Comparison of ENCODE assay signal across 8 cellular contexts in genomic region chr20:37564388-37565133, GRCh38. TPM values are rescaled to one million over a fixed set of nuclear protein-coding genes. Genes with fewer than 3 reads are reported as not detected.
DNase-seq lines count a peak whose midpoint lies in the region; ATAC-seq and TF ChIP-seq lines count a peak whose summit lies in the region.

No MANE protein-coding gene starts in this region.

- H3K4me2 ChIP-seq in trophoblast cell (ENCODE audit: low read length), result peak overlapping the region; percentile 6

- H3K4me1 ChIP-seq in trophoblast cell (ENCODE audit: control insufficient read depth in 1 of 2, insufficient read depth in 2 of 2, low read length in 2 of 2), result peaks cover 29 to 34% of the 10 kb centered on the region in 2 experiments

- peak overlapping the region; percentile 59 for H2AK5ac ChIP-seq in trophoblast cell (ENCODE audit: low read length)

- no peak overlapping the region for H3K23ac ChIP-seq in trophoblast cell (ENCODE audit: low read length)

- H3K4ac ChIP-seq in trophoblast cell (ENCODE audit: low read depth, low read length), result peak overlapping the region; percentile 62

- H3K79me1 ChIP-seq in trophoblast cell (ENCODE audit: low read length), result peaks cover 46% of the 10 kb centered on the region

- no peaks in the 10 kb centered on the region for H3K27me3 ChIP-seq in trophoblast cell (ENCODE audit: insufficient read depth, low read length)

- no CpG with 5 or more reads among the region's 34 CpGs for WGBS in trophoblast cell (ENCODE audit: extremely low coverage, insufficient coverage, insufficient read length)

- H4K8ac ChIP-seq in trophoblast cell (ENCODE audit: low read depth, low read length), result peak overlapping the region; percentile 81

- H3K18ac ChIP-seq in trophoblast cell (ENCODE audit: low read length), result peak overlapping the region; percentile 68

- peak overlapping the region; percentile 99 for H2BK5ac ChIP-seq in trophoblast cell (ENCODE audit: low read depth, low read length, poor library complexity)

- peaks cover 2% of the 10 kb centered on the region for H3K79me2 ChIP-seq in trophoblast cell (ENCODE audit: control insufficient read depth, insufficient read depth, low read length, poor library complexity)

- peak overlapping the region; percentile 99 for H4K91ac ChIP-seq in trophoblast cell (ENCODE audit: low read depth, low read length)

- peak overlapping the region; percentile 97 for H3K27ac ChIP-seq in trophoblast cell (ENCODE audit: low read depth, low read length)

- peak overlapping the region; percentile 58 for H3K14ac ChIP-seq in trophoblast cell (ENCODE audit: low read length)

- H3K4me3 ChIP-seq in trophoblast cell (ENCODE audit: low read depth, low read length), result no peak overlapping the region

- in situ Hi-C loops in GM13977 (cut with MboI; ENCODE audit: low pct_unique_long_range_greater_than_20kb, low sequenced_read_pairs, unreplicated experiment), result loop anchor here (10.0 to 25.0 kb wide), 2 partner anchors 430 to 648 kb away; no protein-coding TSS in a partner anchor

- no peaks in the 10 kb centered on the region for H3K9me3 ChIP-seq in trophoblast cell (ENCODE audit: insufficient read depth, low read depth, low read length)

- H2BK120ac ChIP-seq in trophoblast cell (ENCODE audit: insufficient read depth, low read length, poor library complexity), result peak overlapping the region; percentile 91

- no peak overlapping the region for H4K12ac ChIP-seq in trophoblast cell (ENCODE audit: low read depth, low read length)

- H2AFZ ChIP-seq in trophoblast cell (ENCODE audit: insufficient read depth, low read length, poor library complexity), result no peak overlapping the region

- H3K36me3 ChIP-seq in trophoblast cell (ENCODE audit: control insufficient read depth in 1 of 2, insufficient read depth in 2 of 2, low read length in 2 of 2), result no peaks in the 10 kb centered on the region

- DNase-seq in AG08396 (ENCODE audit: low spot score), result peak; percentile 85
- DNase-seq in GM13977 (ENCODE audit: low spot score), result peak; percentile 81
- peak; percentile 68 for DNase-seq in NCI-H69 (lab: John Stamatoyannopoulos, UW)
- DNase-seq in activated T-cell treated with anti-CD3 and anti-CD28 coated beads, Interleukin-2, amount 50 U/mL, for 1 hour, result peak; percentile 52
- peak; percentile 49 for DNase-seq in glomerular visceral epithelial cell (ENCODE audit: extremely low spot score)
- peak; percentile 22 to 72 for DNase-seq in trophoblast cell

- no peak for ATAC-seq in HG02678 (IDR thresholded peaks at IDR 0.05; ENCODE audit: unreplicated experiment)
- no peak for ATAC-seq in HG03045 (IDR thresholded peaks at IDR 0.05; ENCODE audit: unreplicated experiment)

- H3K9ac ChIP-seq in trophoblast cell (ENCODE audit: low read length), result no peak overlapping the region

- peak overlapping the region; percentile 96 for H2BK12ac ChIP-seq in trophoblast cell (ENCODE audit: low read length)

- peak; percentile 97 for TF ChIP-seq CTCF in GM13977 (IDR thresholded peaks at IDR 0.05; ENCODE audit: extremely low read depth, insufficient read depth, missing control alignments)

RNA-seq across cellular contexts. Expression of gene BLCAP, which starts 36.9 kb away (rescaled TPM):
- 127 and 134 TPM in 2 replicates for polyA plus RNA-seq in trophoblast cell (2013)

RNA-seq across cellular contexts. Expression of gene NNAT, which starts 43.5 kb away (rescaled TPM):
- 112 and 133 TPM in 2 replicates for polyA plus RNA-seq in trophoblast cell (2013)
